In genomic region chr1:217027403-217028080, GRCh38 we compare ENCODE assay signal across 13 cellular contexts.
A peak's percentile ranks its signal among the peaks of the same experiment; 100 is the strongest.
DNase-seq lines count a peak whose midpoint lies in the region; ATAC-seq, FAIRE-seq and TF ChIP-seq lines count a peak whose summit lies in the region.
"Had no signal": no experiment of that assay in that cellular context is flagged by ENCODE, and none has a peak within 500 bp of the region (broad histone marks: within the 10 kb centered on the region; RNA-seq: fewer than 3 reads in every experiment).

No MANE protein-coding gene starts in this region.

- H3K27me3 ChIP-seq in bronchial epithelial cell (ENCODE audit: control insufficient read depth, insufficient read depth, low read length) (no peaks in the 10 kb centered on the region), BE2C (no peaks in the 10 kb centered on the region), HAP-1 (ENCODE audit: low read depth) (no peaks in the 10 kb centered on the region), adrenal gland (no peaks in the 10 kb centered on the region)

- ATAC-seq in GM18868 (IDR thresholded peaks at IDR 0.05; ENCODE audit: unreplicated experiment) (peak; percentile 96), GM21786 (IDR thresholded peaks at IDR 0.05; ENCODE audit: unreplicated experiment) (peak; percentile 97), HG03378 (IDR thresholded peaks at IDR 0.05; ENCODE audit: unreplicated experiment) (peak; percentile 100), Right ventricle myocardium superior (ENCODE audit: poor library complexity) (no peak)

- in situ Hi-C loops in HAP-1 (cut with MboI; ENCODE audit: low sequenced_read_pairs): no loop called here

- TF ChIP-seq CTCF in bronchial epithelial cell (IDR thresholded peaks at IDR 0.05; ENCODE audit: insufficient read depth, low read length, severe bottlenecking) (no peak), BE2C (IDR thresholded peaks at IDR 0.05; ENCODE audit: low read depth, low read length) (no peak), adrenal gland (IDR thresholded peaks at IDR 0.05) (no peak)

- H3K36me3 ChIP-seq in bronchial epithelial cell (ENCODE audit: control insufficient read depth, insufficient read depth, low read length) (no peaks in the 10 kb centered on the region), BE2C (no peaks in the 10 kb centered on the region), HAP-1 (replicated peaks) (no peaks in the 10 kb centered on the region), adrenal gland (replicated peaks in 1 of 2) (no peaks in the 10 kb centered on the region)

- no peaks in the 10 kb centered on the region for H3K9me3 ChIP-seq in BE2C
- no peaks in the 10 kb centered on the region for H3K9me3 ChIP-seq in HAP-1
- H3K9me3 ChIP-seq in adrenal gland (replicated peaks in 1 of 3): no peaks in the 10 kb centered on the region

- intact Hi-C loops in Right ventricle myocardium superior (cut with DNase I): no loop called here
- intact Hi-C loops in adrenal gland (cut with DNase I): no loop called here

- H3K4me3 ChIP-seq in bronchial epithelial cell (ENCODE audit: low read depth, low read length): no peak overlapping the region
- no peak overlapping the region for H3K4me3 ChIP-seq in BE2C (ENCODE audit: low read depth, low read length)
- no peak overlapping the region for H3K4me3 ChIP-seq in HAP-1
- H3K4me3 ChIP-seq in adrenal gland: no peak overlapping the region
- H3K4me3 ChIP-seq: lung, skin epidermis had no signal

- FAIRE-seq in bronchial epithelial cell (lab: Jason Lieb, UNC): no peak

- WGBS in adrenal gland, 4 donors: 78 to 86% (median 84%) methylated on average over 4 of the region's 4 CpGs

- TF ChIP-seq POLR2A in adrenal gland (IDR thresholded peaks at IDR 0.05): no peak

- DNase-seq in bronchial epithelial cell (ENCODE audit: low read depth) (peak; percentile 1), BE2C (no peak), HAP-1 (ENCODE audit: low spot score in 2 of 2) (no peak), Right ventricle myocardium superior (no peak), adrenal gland (no peak)
- DNase-seq: caudate nucleus, NCI-H2029 treated with DMSO at 0.1 percent for 48 hours had no signal

- H3K27ac ChIP-seq in adrenal gland: no peak overlapping the region
- H3K27ac ChIP-seq: HL-60, skin epidermis had no signal

- H3K4me1 ChIP-seq in BE2C (no peaks in the 10 kb centered on the region), HAP-1 (no peaks in the 10 kb centered on the region; the same call in 1 of the 2 replicates), adrenal gland (replicated peaks in 1 of 2) (peaks cover 0 to 12% of the 10 kb centered on the region in 2 donors)
